In genomic region chr12:27207626-27208413, GRCh38 we compare ENCODE assay signal across 9 cellular contexts. TPM values are rescaled to one million over a fixed set of nuclear protein-coding genes. Genes with fewer than 3 reads are reported as not detected.
DNase-seq lines count a peak whose midpoint lies in the region; ATAC-seq and TF ChIP-seq lines count a peak whose summit lies in the region.
"Had no signal": no experiment of that assay in that cellular context is flagged by ENCODE, and none has a peak within 500 bp of the region (broad histone marks: within the 10 kb centered on the region; RNA-seq: fewer than 3 reads in every experiment).

No MANE protein-coding gene starts in this region.

- H3K9me3 ChIP-seq in SJCRH30 (replicated peaks), result no peaks in the 10 kb centered on the region
- peaks cover 6% of the 10 kb centered on the region for H3K9me3 ChIP-seq in mesenchymal stem cell (ENCODE audit: control insufficient read depth, low read length)
- no peaks in the 10 kb centered on the region for H3K9me3 ChIP-seq in CD4-positive, alpha-beta T cell (ENCODE audit: control insufficient read depth, low read length)

- no peak overlapping the region for H4K8ac ChIP-seq in mesenchymal stem cell (ENCODE audit: low read length)

- H3K9ac ChIP-seq in mesenchymal stem cell (ENCODE audit: low read length), result no peak overlapping the region

- POLR2A ChIA-PET in CD4-positive, alpha-beta T cell (lab: Charles Lee), result no interaction called here

- peaks cover 6% of the 10 kb centered on the region for H3K9me3 Mint-ChIP-seq in CD4-positive, alpha-beta T cell

- no peak for TF ChIP-seq CTCF in CD4-positive, alpha-beta T cell (IDR thresholded peaks at IDR 0.05)

- H2BK5ac ChIP-seq in mesenchymal stem cell (ENCODE audit: low read depth, low read length, poor library complexity, severe bottlenecking), result no peak overlapping the region

- H3K27me3 Mint-ChIP-seq in CD4-positive, alpha-beta T cell, result no peaks in the 10 kb centered on the region
- H3K27me3 Mint-ChIP-seq: naive B cell had no signal

- H3K4me2 ChIP-seq in mesenchymal stem cell (ENCODE audit: low read length, poor library complexity, severe bottlenecking), result no peak overlapping the region

- H3K27me3 ChIP-seq in SJCRH30 (no peaks in the 10 kb centered on the region; the same call in 1 of the 2 replicates), mesenchymal stem cell (ENCODE audit: control insufficient read depth in 1 of 2, insufficient read depth in 1 of 2, low read length in 2 of 2) (no peaks in the 10 kb centered on the region)
- H3K27me3 ChIP-seq in CD4-positive, alpha-beta T cell (ENCODE audit: control insufficient read depth, insufficient read depth, low read length), result no peaks in the 10 kb centered on the region

- ATAC-seq in HG02610 (IDR thresholded peaks at IDR 0.05; ENCODE audit: unreplicated experiment), result peak; percentile 95
- no peak for ATAC-seq in CD4-positive, alpha-beta T cell (ENCODE audit: poor library complexity)

- H2BK120ac ChIP-seq in mesenchymal stem cell (ENCODE audit: low read depth, low read length), result no peak overlapping the region

- H3K4me1 Mint-ChIP-seq in CD4-positive, alpha-beta T cell (ENCODE audit: low read depth), result no peaks in the 10 kb centered on the region
- H3K4me1 Mint-ChIP-seq: naive B cell had no signal

- H2AK5ac ChIP-seq in mesenchymal stem cell (ENCODE audit: low read length, severe bottlenecking), result no peak overlapping the region

- H3K4me1 ChIP-seq in SJCRH30, result no peaks in the 10 kb centered on the region; the same call in 1 of the 2 replicates
- H3K4me1 ChIP-seq in mesenchymal stem cell (ENCODE audit: control insufficient read depth, insufficient read depth, low read depth, low read length), result no peaks in the 10 kb centered on the region

- H3K4me3 ChIP-seq in SJCRH30 (no peak overlapping the region), mesenchymal stem cell (ENCODE audit: insufficient read depth in 1 of 2, low read depth in 1 of 2, low read length in 2 of 2) (no peak overlapping the region)

- DNase-seq in activated CD4-positive, alpha-beta T cell treated with anti-CD3 and anti-CD28 coated beads for 24 hours (ENCODE audit: low read depth in 2 of 2), result peak; percentile 9 to 18
- DNase-seq in activated CD4-positive, alpha-beta T cell treated with anti-CD3 and anti-CD28 coated beads for 1 hour, result no peak
- peak; percentile 18 for DNase-seq in NCI-H226
- peak; percentile 11 for DNase-seq in stimulated activated CD4-positive, alpha-beta T cell treated with anti-CD3 and anti-CD28 coated beads, Interleukin-4, amount 100 ng/mL, for 1 hour
- DNase-seq in SJCRH30, result no peak
- no peak for DNase-seq in mesenchymal stem cell
- no peak for DNase-seq in CD4-positive, alpha-beta T cell
- DNase-seq: naive B cell had no signal

- no peak overlapping the region for H3K27ac Mint-ChIP-seq in CD4-positive, alpha-beta T cell
- H3K27ac Mint-ChIP-seq: naive B cell had no signal

- 74% methylated on average over 5 of the region's 9 CpGs for WGBS in mesenchymal stem cell

- no peak overlapping the region for H3K4ac ChIP-seq in mesenchymal stem cell (ENCODE audit: low read depth in 1 of 2, low read length in 2 of 2)

- H4K91ac ChIP-seq in mesenchymal stem cell (ENCODE audit: low read length), result no peak overlapping the region

- no peak overlapping the region for H3K27ac ChIP-seq in SJCRH30
- H3K27ac ChIP-seq in mesenchymal stem cell (ENCODE audit: low read length, poor library complexity, severe bottlenecking), result no peak overlapping the region
- H3K27ac ChIP-seq in CD4-positive, alpha-beta T cell (ENCODE audit: low read depth, low read length), result no peak overlapping the region

- CTCF ChIA-PET in CD4-positive, alpha-beta T cell (lab: Charles Lee), result interaction anchor here (1.2 kb wide), 1 partner anchor 10 kb away, joined by 3 read pairs; no protein-coding TSS in a partner anchor

- intact Hi-C loops in CD4-positive, alpha-beta T cell (cut with DNase I, micrococcal nuclease), result no loop called here

- no peak overlapping the region for H3K14ac ChIP-seq in mesenchymal stem cell (ENCODE audit: low read length in 2 of 2)

- H3K4me3 Mint-ChIP-seq in CD4-positive, alpha-beta T cell, result no peak overlapping the region
- H3K4me3 Mint-ChIP-seq: naive B cell had no signal

- no peak overlapping the region for H3K23ac ChIP-seq in mesenchymal stem cell (ENCODE audit: low read length in 2 of 2)

- no peak overlapping the region for H2BK15ac ChIP-seq in mesenchymal stem cell (ENCODE audit: low read depth, poor library complexity, severe bottlenecking)

- H3K18ac ChIP-seq in mesenchymal stem cell (ENCODE audit: low read depth in 1 of 2, low read length in 2 of 2), result no peak overlapping the region

- no peaks in the 10 kb centered on the region for H3K36me3 Mint-ChIP-seq in CD4-positive, alpha-beta T cell (ENCODE audit: low read depth)

- H2BK12ac ChIP-seq in mesenchymal stem cell (ENCODE audit: low read length in 2 of 2), result no peak overlapping the region

- no peaks in the 10 kb centered on the region for H3K79me1 ChIP-seq in mesenchymal stem cell (replicated peaks; ENCODE audit: low read length, poor library complexity, severe bottlenecking)

- no peak overlapping the region for H2AFZ ChIP-seq in mesenchymal stem cell (ENCODE audit: low read depth, low read length)

- H3K36me3 ChIP-seq in SJCRH30 (no peaks in the 10 kb centered on the region), mesenchymal stem cell (ENCODE audit: control insufficient read depth in 1 of 2, insufficient read depth in 2 of 2, low read depth in 1 of 2, low read length in 2 of 2) (no peaks in the 10 kb centered on the region)

RNA-seq across cellular contexts. Expression of gene STK38L, which starts 36.3 kb away (rescaled TPM):
- total RNA-seq in SJCRH30 (2014; rRNA removed; shearing (Covaris generic)), result 33.5 and 39.6 TPM in 2 replicates
- polyA plus RNA-seq in mesenchymal stem cell (2013, experiment 1 of 2), result 18.5 TPM
- polyA plus RNA-seq in mesenchymal stem cell (2013, experiment 2 of 2), result 19.1 TPM
- total RNA-seq in CD4-positive, alpha-beta T cell, result 10 to 100 TPM; 18.3 to 21.0 TPM

Comparison
In these comparisons a context has a peak if more than half of its experiments do, and no peak if none do; other contexts are left out.
1. DNase-seq: peak in activated CD4-positive, alpha-beta T cell treated with anti-CD3 and anti-CD28 coated beads for 24 hours (2 of 2), NCI-H226 (single experiment) and stimulated activated CD4-positive, alpha-beta T cell treated with anti-CD3 and anti-CD28 coated beads, Interleukin-4, amount 100 ng/mL, for 1 hour (single experiment); none in activated CD4-positive, alpha-beta T cell treated with anti-CD3 and anti-CD28 coated beads for 1 hour (single experiment), SJCRH30 (0 of 2), mesenchymal stem cell (single experiment) and CD4-positive, alpha-beta T cell (0 of 10).